22 cellular contexts compared by ENCODE assay signal in the genomic region with DNA sequence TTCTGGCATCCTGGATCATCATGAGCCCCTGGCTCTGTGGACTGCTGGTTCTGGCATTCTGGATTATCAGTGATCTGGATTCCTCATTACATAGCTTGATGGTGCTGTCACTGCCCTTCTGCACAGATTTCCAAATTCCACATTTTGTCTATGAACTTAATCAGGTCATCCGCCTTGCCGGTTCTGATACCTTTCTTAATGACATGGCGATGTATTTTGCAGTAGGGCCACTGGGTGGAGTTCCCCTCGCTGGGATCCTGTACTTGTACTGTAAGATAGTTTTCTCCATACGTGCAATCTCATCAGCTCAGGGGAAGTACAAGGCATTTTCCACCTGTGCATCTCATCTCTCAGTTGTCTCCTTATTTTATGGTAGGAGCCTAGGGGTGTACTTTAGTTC. TPM values are rescaled to one million over a fixed set of nuclear protein-coding genes. Genes with fewer than 3 reads are reported as not detected.
DNase-seq lines count a peak whose midpoint lies in the region; ATAC-seq and TF ChIP-seq lines count a peak whose summit lies in the region.
"Had no signal": no experiment of that assay in that cellular context is flagged by ENCODE, and none has a peak within 500 bp of the region (broad histone marks: within the 10 kb centered on the region; RNA-seq: fewer than 3 reads in every experiment).

No MANE protein-coding gene starts in this region.

- intact Hi-C loops in Right ventricle myocardium inferior (cut with DNase I) = no loop called here

- H3K9me3 ChIP-seq in iPS DF 6.9 (ENCODE audit: control insufficient read depth, insufficient read depth, low read length) (no peaks in the 10 kb centered on the region), smooth muscle cell (replicated peaks; ENCODE audit: low read depth) (no peaks in the 10 kb centered on the region)

- DNase-seq in DMS53 (lab: John Stamatoyannopoulos, UW) (peak; percentile 2), DMS53 treated with DMSO at 0.1 percent for 48 hours (lab: John Stamatoyannopoulos, UW; ENCODE audit: unreplicated experiment) (no peak), HEK293T (ENCODE audit: extremely low spot score) (peak; percentile 14), RWPE1 (ENCODE audit: low spot score) (peak; percentile 28), iPS DF 6.9 (ENCODE audit: low read depth, low spot score) (peak; percentile 9), smooth muscle cell (lab: John Stamatoyannopoulos, UW; ENCODE audit: unreplicated experiment) (no peak), Right ventricle myocardium inferior (ENCODE audit: missing footprints) (no peak)
- DNase-seq: 8988T; activated gamma-delta T cell treated with Interleukin-2 at 50 U/mL for 16 hours; amygdala; CD4-positive, CD25-positive, alpha-beta regulatory T cell; effector memory CD8-positive, alpha-beta T cell; NCI-H2029 treated with DMSO at 0.1 percent for 48 hours; NCI-H510A treated with DMSO at 0.1 percent for 48 hours; right cardiac atrium; stimulated activated naive CD8-positive, alpha-beta T cell treated with anti-CD3 and anti-CD28 coated beads, Interleukin-15, Interleukin-2, amounts not matched to agents 100 U/mL and 50 U/mL, for 24 hours; T-cell; upper lobe of left lung had no signal

- no peak overlapping the region for H3K9ac ChIP-seq in smooth muscle cell (ENCODE audit: low read depth)

- TF ChIP-seq CTCF in RWPE1 (conservative IDR thresholded peaks at IDR 0.05; ENCODE audit: low read depth) (no peak), smooth muscle cell (IDR thresholded peaks at IDR 0.05; ENCODE audit: borderline replicate concordance, insufficient read depth, poor library complexity, severe bottlenecking) (no peak)

- CTCF ChIA-PET in HEK293T (lab: Yijun Ruan, JAX) (interaction anchor here (0.6 to 0.8 kb wide), 4 partner anchors 39 to 242 kb away, joined by 3 to 8 read pairs (median 5); no protein-coding TSS in a partner anchor), RWPE1 (lab: Yijun Ruan, JAX) (interaction anchor here (1.0 kb wide), 1 partner anchor 25 kb away, joined by 5 read pairs; no protein-coding TSS in a partner anchor)

- H3K79me2 ChIP-seq in smooth muscle cell (ENCODE audit: low read depth) = no peaks in the 10 kb centered on the region

- H4K20me1 ChIP-seq in smooth muscle cell (ENCODE audit: low read depth) = no peaks in the 10 kb centered on the region

- no peaks in the 10 kb centered on the region for H3F3A ChIP-seq in smooth muscle cell (ENCODE audit: low read depth)

- POLR2A ChIA-PET in HEK293T (lab: Yijun Ruan, JAX) (no interaction called here), RWPE1 (lab: Yijun Ruan, JAX; ENCODE audit: low non-redundant PET) (no interaction called here)

- WGBS in iPS DF 6.9 (ENCODE audit: insufficient coverage, insufficient read length) = no CpG with 5 or more reads among the region's 5 CpGs
- 65% methylated on average over 5 of the region's 5 CpGs for WGBS in smooth muscle cell (ENCODE audit: low lambda C conversion rate)

- H2AFZ ChIP-seq in smooth muscle cell (ENCODE audit: low read depth) = no peak overlapping the region

- no peak overlapping the region for H3K27ac ChIP-seq in RWPE1
- no peak overlapping the region for H3K27ac ChIP-seq in iPS DF 6.9 (ENCODE audit: low read length)
- H3K27ac ChIP-seq in smooth muscle cell (ENCODE audit: low read depth) = no peak overlapping the region
- H3K27ac ChIP-seq: upper lobe of left lung had no signal

- ATAC-seq in Right ventricle myocardium inferior (no peak), GM18520 (IDR thresholded peaks at IDR 0.05; ENCODE audit: unreplicated experiment) (no peak)
- ATAC-seq: activated CD4-positive, CD25-positive, alpha-beta regulatory T cell treated with anti-CD3 and anti-CD28 coated beads, Interleukin-2, amount 50 U/mL, for 24 hours; effector memory CD8-positive, alpha-beta T cell; HepG2; right cardiac atrium; stimulated activated naive CD8-positive, alpha-beta T cell treated with anti-CD3 and anti-CD28 coated beads, Interleukin-15, Interleukin-2, amounts not matched to agents 100 U/mL and 50 U/mL, for 24 hours; T-cell had no signal

- no peaks in the 10 kb centered on the region for H3K27me3 ChIP-seq in iPS DF 6.9 (ENCODE audit: control insufficient read depth, insufficient read depth, low read length)
- H3K27me3 ChIP-seq in smooth muscle cell (ENCODE audit: low read depth) = no peaks in the 10 kb centered on the region
- H3K27me3 ChIP-seq: upper lobe of left lung had no signal

- no peak overlapping the region for H3K4me3 ChIP-seq in iPS DF 6.9 (ENCODE audit: low read length)
- no peak overlapping the region for H3K4me3 ChIP-seq in smooth muscle cell
- H3K4me3 ChIP-seq: upper lobe of left lung had no signal

- H3K4me2 ChIP-seq in smooth muscle cell = no peak overlapping the region

- H3K4me1 ChIP-seq in iPS DF 6.9 (ENCODE audit: control insufficient read depth, insufficient read depth, low read length) = no peaks in the 10 kb centered on the region
- H3K4me1 ChIP-seq in smooth muscle cell (ENCODE audit: low read depth) = no peaks in the 10 kb centered on the region
- H3K4me1 ChIP-seq: upper lobe of left lung had no signal

- H3K36me3 ChIP-seq in iPS DF 6.9 (ENCODE audit: control insufficient read depth, insufficient read depth, low read length) (no peaks in the 10 kb centered on the region), smooth muscle cell (ENCODE audit: low read depth) (no peaks in the 10 kb centered on the region)
- H3K36me3 ChIP-seq: upper lobe of left lung had no signal

TF ChIP-seq in HEK293T, 16 proteins besides CTCF, POLR2A, EP300 and RAD21:
- TF ChIP-seq FOXA1 (IDR thresholded peaks at IDR 0.05) (no peak), SUZ12 (IDR thresholded peaks at IDR 0.05) (no peak), NFRKB (IDR thresholded peaks at IDR 0.05) (no peak), HDGF (IDR thresholded peaks at IDR 0.05; ENCODE audit: borderline replicate concordance) (no peak), BHLHE40 (IDR thresholded peaks at IDR 0.05; ENCODE audit: borderline replicate concordance) (no peak), FOXK2 (IDR thresholded peaks at IDR 0.05) (no peak), ARNT (IDR thresholded peaks at IDR 0.05) (no peak), ZNF384 (IDR thresholded peaks at IDR 0.05) (no peak), L3MBTL2 (conservative IDR thresholded peaks at IDR 0.05) (no peak), SP1 (IDR thresholded peaks at IDR 0.05) (no peak), CTBP1 (IDR thresholded peaks at IDR 0.05; ENCODE audit: borderline replicate concordance) (no peak), FOXM1 (IDR thresholded peaks at IDR 0.05; ENCODE audit: borderline replicate concordance) (no peak), ELF4 (IDR thresholded peaks at IDR 0.05) (no peak), TARDBP (IDR thresholded peaks at IDR 0.05) (no peak), LEF1 (IDR thresholded peaks at IDR 0.05; ENCODE audit: borderline replicate concordance) (no peak)
- TF ChIP-seq, protein P1, sequence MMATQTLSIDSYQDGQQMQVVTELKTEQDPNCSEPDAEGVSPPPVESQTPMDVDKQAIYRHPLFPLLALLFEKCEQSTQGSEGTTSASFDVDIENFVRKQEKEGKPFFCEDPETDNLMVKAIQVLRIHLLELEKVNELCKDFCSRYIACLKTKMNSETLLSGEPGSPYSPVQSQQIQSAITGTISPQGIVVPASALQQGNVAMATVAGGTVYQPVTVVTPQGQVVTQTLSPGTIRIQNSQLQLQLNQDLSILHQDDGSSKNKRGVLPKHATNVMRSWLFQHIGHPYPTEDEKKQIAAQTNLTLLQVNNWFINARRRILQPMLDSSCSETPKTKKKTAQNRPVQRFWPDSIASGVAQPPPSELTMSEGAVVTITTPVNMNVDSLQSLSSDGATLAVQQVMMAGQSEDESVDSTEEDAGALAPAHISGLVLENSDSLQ (IDR thresholded peaks at IDR 0.05) = no peak
TF ChIP-seq in HEK293T: peak in this region for 0.

RNA-seq across cellular contexts. Expression of a gene that starts 24.4 kb away (rescaled TPM):
- total RNA-seq in smooth muscle cell (not detected in 2 replicates), Right ventricle myocardium inferior (not detected)
- not detected in 2 replicates for polyA plus RNA-seq in smooth muscle cell
- total RNA-seq: CD4-positive, CD25-positive, alpha-beta regulatory T cell; HepG2; right cardiac atrium; T-cell; upper lobe of left lung had no signal
- polyA plus RNA-seq: CD4-positive, CD25-positive, alpha-beta regulatory T cell; HepG2; neural cell; right cardiac atrium had no signal

RNA-seq across cellular contexts. Expression of a gene that starts 30.9 kb away (rescaled TPM):
- total RNA-seq in smooth muscle cell (not detected in 2 replicates), Right ventricle myocardium inferior (not detected)
- not detected in 2 replicates for polyA plus RNA-seq in smooth muscle cell
- total RNA-seq: CD4-positive, CD25-positive, alpha-beta regulatory T cell; HepG2; right cardiac atrium; T-cell; upper lobe of left lung had no signal
- polyA plus RNA-seq: CD4-positive, CD25-positive, alpha-beta regulatory T cell; HepG2; neural cell; right cardiac atrium had no signal

Comparison
In these comparisons a context has a peak if more than half of its experiments do, and no peak if none do; other contexts are left out.
1. DNase-seq: peak in DMS53 (single experiment), HEK293T (single experiment), RWPE1 (single experiment) and iPS DF 6.9 (single experiment); none in DMS53 treated with DMSO at 0.1 percent for 48 hours (single experiment), smooth muscle cell (single experiment) and Right ventricle myocardium inferior (single experiment).